Comparison of ENCODE assay signal across 1 cellular context in genomic region chr11:67583319-67584204, GRCh38.
A peak's percentile ranks its signal among the peaks of the same experiment; 100 is the strongest.
TF ChIP-seq lines count a peak whose summit lies in the region.

TSS of gene GSTP1 (plus strand) at chr11:67583812. CDS start at chr11:67583844, 32 bp downstream.

TF ChIP-seq in PFSK-1, 5 proteins besides CTCF, POLR2A, EP300 and RAD21 (continued from another document):
- TF ChIP-seq POLR2AphosphoS5 (IDR thresholded peaks at IDR 0.05; ENCODE audit: low read depth, low read length) (peak; percentile 91), SIN3A (IDR thresholded peaks at IDR 0.05; ENCODE audit: borderline replicate concordance, insufficient read depth, low read length) (peak; percentile 48; the same call in 1 of the 2 replicates), TAF1 (IDR thresholded peaks at IDR 0.05; ENCODE audit: borderline replicate concordance, insufficient read depth, low read length) (peak; percentile 76; the same call in 1 of the 2 replicates)
